In the genomic region with DNA sequence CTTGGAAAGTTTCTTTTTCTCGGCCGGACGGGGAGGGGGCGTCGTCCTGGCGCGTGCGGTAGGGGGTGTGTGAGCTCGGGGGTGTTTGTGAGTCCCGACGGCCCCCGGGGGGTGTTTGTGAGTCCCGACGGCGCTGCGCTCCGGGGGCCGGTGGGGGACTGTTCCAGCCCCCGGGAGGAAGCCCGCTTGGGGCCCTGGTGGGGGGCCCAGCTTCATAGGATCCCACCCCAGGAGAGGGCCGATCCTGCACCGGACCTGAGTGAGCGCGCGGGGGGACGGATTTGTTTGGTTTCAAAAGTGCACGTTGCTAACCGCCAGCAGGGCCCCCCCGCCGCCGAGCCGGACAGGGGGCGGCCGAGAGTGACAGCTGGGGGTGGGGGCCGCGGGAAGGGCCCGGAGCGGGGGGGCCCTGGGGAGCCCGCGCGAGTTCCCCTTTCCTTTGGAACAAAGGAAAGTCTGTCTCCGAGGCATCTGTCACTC, we compare ENCODE assay signal across 7 cellular contexts. TPM values are rescaled to one million over a fixed set of nuclear protein-coding genes. Genes with fewer than 3 reads are reported as not detected.
DNase-seq lines count a peak whose midpoint lies in the region; ATAC-seq and TF ChIP-seq lines count a peak whose summit lies in the region.

No MANE protein-coding gene starts in this region.

- DNase-seq in NAMALWA (ENCODE audit: low spot score) (peak; percentile 54), cardiac muscle cell (ENCODE audit: low read depth in 1 of 2, low spot score in 1 of 2) (no peak), posterior vena cava (ENCODE audit: low spot score) (peak; percentile 84), dedifferentiated amniotic fluid mesenchymal stem cell (ENCODE audit: extremely low spot score) (no peak)
- peak; percentile 17 for DNase-seq in activated T-helper 9 cell treated with anti-CD3 and anti-CD28 coated beads, Interleukin-2, amount 50 U/mL, for 16 hours (ENCODE audit: low read depth)

- H3K4me3 ChIP-seq in cardiac muscle cell: peak overlapping the region; percentile 96

- TF ChIP-seq POLR2A in GM18526 (IDR thresholded peaks at IDR 0.05; ENCODE audit: extremely low read depth, insufficient read length): peak; percentile 4

- no peaks in the 10 kb centered on the region for H3K36me3 ChIP-seq in cardiac muscle cell

- no peak for ATAC-seq in HG03520 (IDR thresholded peaks at IDR 0.05; ENCODE audit: unreplicated experiment)

- TF ChIP-seq CTCF in cardiac muscle cell (IDR thresholded peaks at IDR 0.05; ENCODE audit: low read depth, low read length): no peak

- no peaks in the 10 kb centered on the region for H3K27me3 ChIP-seq in cardiac muscle cell

- peak overlapping the region; percentile 94 for H3K27ac ChIP-seq in cardiac muscle cell

- H3K4me1 ChIP-seq in cardiac muscle cell (ENCODE audit: low read depth): peaks cover 29% of the 10 kb centered on the region

- intact Hi-C loops in posterior vena cava (cut with DNase I): no loop called here

- no peaks in the 10 kb centered on the region for H3K9me3 ChIP-seq in cardiac muscle cell (ENCODE audit: low read depth)

RNA-seq across cellular contexts. Expression of a gene that starts 0.4 kb away (rescaled TPM):
- total RNA-seq in cardiac muscle cell (52.8 and 59.4 TPM in 2 replicates), posterior vena cava (1 to 10 TPM; 5.3 to 7.6 TPM)
- polyA plus RNA-seq in cardiac muscle cell: 69.5 and 90.6 TPM in 2 replicates

RNA-seq across cellular contexts. Expression of a gene that starts 31.7 kb away (rescaled TPM):
- 88.0 and 123 TPM in 2 replicates for total RNA-seq in cardiac muscle cell
- 114 and 162 TPM in 2 replicates for polyA plus RNA-seq in cardiac muscle cell
- 10 to 100 TPM; 50.0 to 56.0 TPM for total RNA-seq in posterior vena cava

RNA-seq across cellular contexts. Expression of a gene that starts 32.5 kb away (rescaled TPM):
- total RNA-seq in cardiac muscle cell: 579 and 882 TPM in 2 replicates
- 1,085 and 1,624 TPM in 2 replicates for polyA plus RNA-seq in cardiac muscle cell
- 1,000 to 10,000 TPM; 2,680 to 3,095 TPM for total RNA-seq in posterior vena cava

Comparison
In these comparisons a context has a peak if more than half of its experiments do, and no peak if none do; other contexts are left out.
1. DNase-seq: peak in NAMALWA (single experiment), activated T-helper 9 cell treated with anti-CD3 and anti-CD28 coated beads, Interleukin-2, amount 50 U/mL, for 16 hours (single experiment) and posterior vena cava (single experiment); none in cardiac muscle cell (0 of 2) and dedifferentiated amniotic fluid mesenchymal stem cell (single experiment).